9 cellular contexts compared by ENCODE assay signal in the genomic region with DNA sequence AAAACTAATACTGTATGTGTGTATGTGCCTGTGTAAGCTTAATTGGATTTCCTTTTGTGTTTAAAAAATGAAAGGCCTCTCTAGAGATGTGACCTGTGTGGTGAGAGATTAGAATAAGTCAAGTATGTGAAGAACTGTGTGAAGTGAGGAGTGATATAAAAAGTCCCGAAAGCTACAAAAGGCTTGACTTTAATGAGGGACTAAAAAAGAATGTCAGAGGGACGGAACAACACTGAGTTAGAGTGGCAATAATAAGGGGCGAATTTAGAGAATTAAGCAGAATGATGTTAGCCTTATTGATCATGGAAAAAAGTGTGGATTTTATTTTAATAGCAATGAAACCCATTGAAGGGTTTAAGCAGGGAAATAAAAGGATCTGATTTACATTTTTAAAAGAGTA.
"Had no signal": no experiment of that assay in that cellular context is flagged by ENCODE, and none has a peak within 500 bp of the region (broad histone marks: within the 10 kb centered on the region; RNA-seq: fewer than 3 reads in every experiment).

No MANE protein-coding gene starts in this region.

- FAIRE-seq: H1, H54, HepG2 had no signal

- H3K4me3 Mint-ChIP-seq: GM23338, H9, IgD-negative memory B cell had no signal

- H2AFZ ChIP-seq: GM23338 had no signal

- H3K27ac ChIP-seq: HL-60 had no signal

- DNase-seq: H9, HCEC 1CT, KG1 had no signal

- ATAC-seq: GM23338, HepG2 had no signal

- H3K4me3 ChIP-seq: GM23338 had no signal

- H3K9me3 Mint-ChIP-seq: GM23338, H9 had no signal

- H3K36me3 Mint-ChIP-seq: IgD-negative memory B cell had no signal

- H3K27me3 Mint-ChIP-seq: IgD-negative memory B cell had no signal

- H3K4me1 Mint-ChIP-seq: GM23338, H9, IgD-negative memory B cell had no signal

- H3K27ac Mint-ChIP-seq: GM23338 had no signal

- H3K4me2 ChIP-seq: GM23338 had no signal
